Comparison of ENCODE assay signal across 8 cellular contexts in the genomic region with DNA sequence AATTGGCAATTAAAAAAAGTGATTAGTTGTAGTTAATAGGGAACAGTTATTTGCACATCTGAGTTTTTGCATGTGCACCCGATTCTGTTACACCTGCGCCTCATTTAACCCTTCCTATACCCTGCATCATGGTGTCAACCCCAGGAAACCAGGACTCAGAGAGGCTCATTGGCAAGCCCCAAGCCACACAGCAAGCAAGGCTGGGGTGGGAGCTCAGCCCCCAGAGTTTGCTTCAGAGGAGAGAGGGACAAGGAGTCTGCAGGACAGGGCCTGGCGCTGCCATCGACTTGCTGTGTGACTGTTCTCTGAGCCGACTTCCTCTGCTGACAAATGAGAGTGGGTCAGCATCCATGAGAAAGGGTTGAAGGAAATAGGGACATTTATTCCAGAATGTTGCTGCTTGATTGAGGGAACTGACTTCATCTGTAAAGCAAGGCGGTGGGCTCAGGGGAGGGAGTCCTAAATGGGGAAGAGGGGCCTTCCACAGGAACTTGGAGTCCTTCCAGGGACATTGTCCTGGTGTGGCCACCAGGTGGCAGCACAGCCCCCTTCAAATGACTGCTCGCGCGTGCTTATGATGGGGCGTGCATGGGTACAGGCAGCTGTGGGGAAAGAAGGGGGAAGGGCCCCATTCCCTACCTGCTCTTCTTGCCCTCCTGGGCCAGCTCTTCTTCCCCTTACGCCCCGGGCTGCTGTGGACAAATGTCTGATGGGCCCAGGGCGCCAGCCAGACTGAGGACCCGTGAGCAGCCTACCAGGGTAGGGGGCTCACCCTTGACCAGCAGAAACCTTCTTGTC. TPM values are rescaled to one million over a fixed set of nuclear protein-coding genes. Genes with fewer than 3 reads are reported as not detected.
DNase-seq lines count a peak whose midpoint lies in the region; ATAC-seq and TF ChIP-seq lines count a peak whose summit lies in the region.

No MANE protein-coding gene starts in this region.

- intact Hi-C loops in left colon (cut with DNase I, micrococcal nuclease): loop anchor here (2.0 to 10.0 kb wide), 3 partner anchors 140 to 288 kb away; a partner anchor contains a TSS

- peak; percentile 76 for TF ChIP-seq CTCF in GM20000 (IDR thresholded peaks at IDR 0.05; ENCODE audit: extremely low read depth, missing control alignments)

- peak; percentile 77 for ATAC-seq in left colon
- no peak for ATAC-seq in HG03108 (IDR thresholded peaks at IDR 0.05; ENCODE audit: unreplicated experiment)

- DNase-seq in 8988T: peak; percentile 81
- DNase-seq in GM20000 (ENCODE audit: low spot score): peak; percentile 89
- peak; percentile 47 for DNase-seq in NCI-H226
- DNase-seq in activated CD4-positive, alpha-beta T cell treated with anti-CD3 and anti-CD28 coated beads for 1 hour: peak; percentile 67
- peak; percentile 63 for DNase-seq in central memory CD4-positive, alpha-beta T cell
- DNase-seq in left colon: peak; percentile 45 to 70
- DNase-seq in stimulated activated CD4-positive, alpha-beta T cell treated with anti-CD3 and anti-CD28 coated beads, Interleukin-4, amount 100 ng/mL, for 4 hours: peak; percentile 67 to 75

RNA-seq across cellular contexts. Expression of a gene that starts 51.6 kb away (rescaled TPM):
- total RNA-seq in left colon: 1 to 10 TPM; 1.6 TPM
